Comparison of ENCODE assay signal across 15 cellular contexts in the genomic region with DNA sequence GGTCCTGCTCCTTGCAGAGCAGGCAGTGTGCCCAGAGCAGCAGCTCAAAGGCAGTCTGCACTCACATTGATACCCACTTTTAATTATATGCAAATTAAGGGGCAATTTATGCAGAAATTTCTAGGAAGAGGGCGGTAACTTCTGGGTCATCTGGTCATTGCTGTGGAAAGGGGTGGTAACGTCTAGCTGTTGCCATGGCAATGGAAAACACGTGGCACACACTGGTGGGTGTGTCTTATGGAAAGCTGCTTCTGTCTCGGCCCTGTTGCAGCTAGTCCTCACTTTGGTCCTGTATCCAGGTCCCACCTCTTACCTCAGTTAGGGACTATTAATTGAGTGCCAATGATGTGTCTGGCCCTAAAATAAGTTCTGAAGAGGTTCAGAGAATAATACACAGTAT. TPM values are rescaled to one million over a fixed set of nuclear protein-coding genes. Genes with fewer than 3 reads are reported as not detected.
A peak's percentile ranks its signal among the peaks of the same experiment; 100 is the strongest.
DNase-seq lines count a peak whose midpoint lies in the region; TF ChIP-seq lines count a peak whose summit lies in the region.
"Had no signal": no experiment of that assay in that cellular context is flagged by ENCODE, and none has a peak within 500 bp of the region (broad histone marks: within the 10 kb centered on the region; RNA-seq: fewer than 3 reads in every experiment).

No MANE protein-coding gene starts in this region.

- intact Hi-C loops in prostate gland (cut with DNase I), result no loop called here

- no peak for TF ChIP-seq CTCF in prostate gland (IDR thresholded peaks at IDR 0.05)

- H3K27ac ChIP-seq in prostate gland, result no peak overlapping the region

- H3K4me3 ChIP-seq in prostate gland, result no peak overlapping the region

- whole genome bisulfite sequencing in prostate gland, result 72% methylated on average over 4 of the region's 4 CpGs

- no peak for TF ChIP-seq POLR2A in prostate gland (IDR thresholded peaks at IDR 0.05)

- peak; percentile 5 for DNase-seq in CMK (ENCODE audit: low read depth)
- peak; percentile 36 for DNase-seq in ELF-1 (ENCODE audit: low read depth, low spot score)
- DNase-seq in M059J (ENCODE audit: low read depth), result peak; percentile 4
- DNase-seq in iPS-NIHi11 (ENCODE audit: low spot score), result peak; percentile 48
- DNase-seq in stimulated activated naive CD4-positive, alpha-beta T cell treated with Interleukin-2 at 50 U/mL for 16 hours (lab: John Stamatoyannopoulos, UW), result no peak
- no peak for DNase-seq in COLO668 (lab: John Stamatoyannopoulos, UW; ENCODE audit: unreplicated experiment)
- no peak for DNase-seq in prostate gland (ENCODE audit: low spot score)
- DNase-seq: CD8-positive, alpha-beta memory T cell; DMS79; IMR-90; NCI-H146; NCI-H2081 treated with DMSO at 0.1 percent for 48 hours; NCI-H446 treated with DMSO at 0.1 percent for 48 hours; SHP77 treated with DMSO at 0.1 percent for 48 hours; T-helper 17 cell had no signal

- no peaks in the 10 kb centered on the region for H3K9me3 ChIP-seq in prostate gland

- no peaks in the 10 kb centered on the region for H3K27me3 ChIP-seq in prostate gland (replicated peaks; ENCODE audit: insufficient read depth)

- H3K4me1 ChIP-seq in prostate gland (replicated peaks), result no peaks in the 10 kb centered on the region

- no peaks in the 10 kb centered on the region for H3K36me3 ChIP-seq in prostate gland

RNA-seq across cellular contexts. Expression of a gene that starts 36.9 kb away (rescaled TPM):
- not detected in 2 replicates for total RNA-seq in M059J (2014; rRNA removed; shearing (Covaris generic))
- 1 to 10 TPM; 3.4 to 5.7 TPM for total RNA-seq in prostate gland
- total RNA-seq: CD8-positive, alpha-beta memory T cell; IMR-90; T-helper 17 cell had no signal

Comparison
In these comparisons a context has a peak if more than half of its experiments do, and no peak if none do; other contexts are left out.
1. DNase-seq: peak in CMK (single experiment), ELF-1 (single experiment), M059J (single experiment) and iPS-NIHi11 (single experiment); none in stimulated activated naive CD4-positive, alpha-beta T cell treated with Interleukin-2 at 50 U/mL for 16 hours (single experiment), COLO668 (single experiment) and prostate gland (single experiment).